ENCODE assay signal across 19 cellular contexts in the genomic region with DNA sequence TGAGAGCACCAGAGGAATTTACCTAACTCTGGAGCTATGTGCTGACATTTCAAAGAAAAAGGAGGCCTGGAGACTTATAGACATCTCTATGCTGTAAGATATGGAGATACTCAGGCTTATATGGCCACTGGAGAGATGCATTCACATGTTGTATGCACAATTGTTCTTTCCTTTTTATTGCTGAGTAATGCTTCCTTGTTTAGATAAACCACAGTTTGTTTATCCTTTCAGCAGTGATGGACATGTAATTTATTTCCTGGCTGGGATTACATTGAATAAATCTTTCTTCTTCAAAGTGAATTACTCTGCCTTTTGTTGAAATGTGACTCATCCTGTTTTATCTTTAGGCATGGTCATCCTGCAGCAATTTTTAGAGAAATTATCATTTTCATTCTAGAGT.
"Had no signal": no experiment of that assay in that cellular context is flagged by ENCODE, and none has a peak within 500 bp of the region (broad histone marks: within the 10 kb centered on the region; RNA-seq: fewer than 3 reads in every experiment).

No MANE protein-coding gene starts in this region.

- H3K4me1 ChIP-seq: sigmoid colon, stomach had no signal

- H3K9me3 ChIP-seq: mucosa of descending colon, neutrophil, sigmoid colon, stomach, thoracic aorta had no signal

- H3K27me3 ChIP-seq: foreskin keratinocyte, hepatocyte, neutrophil, sigmoid colon, stomach had no signal

- H3K4me3 ChIP-seq: coronary artery, hepatocyte, mucosa of descending colon, sigmoid colon, skin epidermis, stomach, thoracic aorta had no signal

- DNase-seq: effector CD4-positive, alpha-beta T cell; endodermal cell; erythroblast; foreskin keratinocyte; kidney glomerular epithelial cell; mucosa of descending colon; naive thymus-derived CD8-positive, alpha-beta T cell; sigmoid colon; stimulated activated CD4-positive, alpha-beta T cell treated with anti-CD3 and anti-CD28 coated beads, Interleukin-2, amount 100 ng/mL, for 24 hours; stimulated activated CD4-positive, alpha-beta T cell treated with anti-CD3 and anti-CD28 coated beads, Interleukin-4, amount 100 ng/mL, for 4 hours; stimulated activated naive B cell treated with anti-CD40 and anti-IgM and Interleukin-4, amounts not matched to agents 10 μg/mL and 1 μg/mL and 100 μg/mL, for 72 hours; stomach; substantia nigra; trophoblast cell had no signal

- H3K27ac ChIP-seq: coronary artery, foreskin keratinocyte, hepatocyte, neutrophil, sigmoid colon, skin epidermis, stomach, thoracic aorta had no signal

- H3K36me3 ChIP-seq: neutrophil, sigmoid colon, stomach, thoracic aorta had no signal
